ENCODE assay signal across 12 cellular contexts in the genomic region with DNA sequence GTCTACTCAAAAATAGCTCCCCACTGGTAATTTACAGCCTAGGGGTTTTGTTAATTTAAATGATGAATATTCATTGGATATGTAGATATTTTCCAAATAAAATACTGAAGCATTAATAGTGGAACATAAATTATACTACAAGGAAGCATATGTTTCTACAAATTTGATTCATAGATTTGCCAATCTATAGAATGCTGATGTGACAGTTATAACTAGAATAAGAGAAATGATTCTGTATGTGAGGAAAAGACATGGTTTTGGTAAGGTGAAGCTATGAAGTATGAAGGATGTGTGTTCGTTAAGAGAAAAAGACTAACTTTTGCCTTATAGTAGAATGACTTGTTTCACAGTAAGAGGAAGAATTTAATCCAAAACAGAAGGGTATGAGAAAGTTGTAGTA.
DNase-seq lines count a peak whose midpoint lies in the region; ATAC-seq and TF ChIP-seq lines count a peak whose summit lies in the region.
"Had no signal": no experiment of that assay in that cellular context is flagged by ENCODE, and none has a peak within 500 bp of the region (broad histone marks: within the 10 kb centered on the region; RNA-seq: fewer than 3 reads in every experiment).

No MANE protein-coding gene starts in this region.

- no peak for ATAC-seq in activated naive CD4-positive, alpha-beta T cell treated with anti-CD3 and anti-CD28 coated beads, Interleukin-2, amount 50 U/mL, for 72 hours
- no peak for ATAC-seq in CD8-positive, alpha-beta T cell
- no peak for ATAC-seq in WTC11
- ATAC-seq in naive thymus-derived CD4-positive, alpha-beta T cell: no peak
- no peak for ATAC-seq in HG03196 (IDR thresholded peaks at IDR 0.05; ENCODE audit: unreplicated experiment)
- ATAC-seq: HCT116 had no signal

- peaks cover 11% of the 10 kb centered on the region for H3F3A ChIP-seq in SK-N-SH (replicated peaks; ENCODE audit: insufficient read depth)

- H3K4me3 ChIP-seq in CD8-positive, alpha-beta T cell (ENCODE audit: low read depth, low read length): no peak overlapping the region
- no peak overlapping the region for H3K4me3 ChIP-seq in naive thymus-derived CD4-positive, alpha-beta T cell (ENCODE audit: low read length)
- no peak overlapping the region for H3K4me3 ChIP-seq in SK-N-SH (ENCODE audit: low read depth in 2 of 2, low read length in 1 of 2)

- H4K20me1 ChIP-seq in SK-N-SH (ENCODE audit: insufficient read depth): no peaks in the 10 kb centered on the region

- H3K9me3 Mint-ChIP-seq in activated naive CD4-positive, alpha-beta T cell treated with anti-CD3 and anti-CD28 coated beads, Interleukin-2, amount 50 U/mL, for 72 hours: no peaks in the 10 kb centered on the region
- H3K9me3 Mint-ChIP-seq in CD8-positive, alpha-beta T cell: peaks cover 2% of the 10 kb centered on the region
- H3K9me3 Mint-ChIP-seq in WTC11: peaks cover 12% of the 10 kb centered on the region
- peaks cover 0 to 12% (median 2%) of the 10 kb centered on the region in 11 donors for H3K9me3 Mint-ChIP-seq in naive thymus-derived CD4-positive, alpha-beta T cell
- H3K9me3 Mint-ChIP-seq: CD8-positive, alpha-beta memory T cell had no signal

- H3K79me2 ChIP-seq in SK-N-SH (ENCODE audit: insufficient read depth): no peaks in the 10 kb centered on the region

- no peak for TF ChIP-seq EP300 in SK-N-SH (IDR thresholded peaks at IDR 0.05; ENCODE audit: borderline replicate concordance in 1 of 2, low read depth in 1 of 2, low read length in 1 of 2)

- H3K36me3 ChIP-seq in CD8-positive, alpha-beta T cell (ENCODE audit: insufficient read depth, low read length): peaks cover 16% of the 10 kb centered on the region
- H3K36me3 ChIP-seq in naive thymus-derived CD4-positive, alpha-beta T cell (ENCODE audit: control insufficient read depth in 2 of 3, insufficient read depth in 3 of 3, low read length in 3 of 3): peaks cover 0 to 12% (median 4%) of the 10 kb centered on the region in 3 experiments
- H3K36me3 ChIP-seq in SK-N-SH (replicated peaks in 1 of 2; ENCODE audit: control insufficient read depth in 1 of 2, insufficient read depth in 2 of 2, low read length in 1 of 2): peaks cover 43 to 78% of the 10 kb centered on the region in 2 experiments

- CTCF ChIA-PET in CD8-positive, alpha-beta T cell (lab: Charles Lee): no interaction called here
- CTCF ChIA-PET in WTC11 (lab: Charles Lee) (interaction anchor here (1.1 kb wide), 2 partner anchors 11 to 92 kb away, joined by 3 to 5 read pairs; no protein-coding TSS in a partner anchor), SK-N-SH (lab: Yijun Ruan, JAX) (interaction anchor here (2.1 to 5.9 kb wide), 3 partner anchors 10 to 93 kb away, joined by 5 to 47 read pairs (median 14); no protein-coding TSS in a partner anchor)
- CTCF ChIA-PET in naive thymus-derived CD4-positive, alpha-beta T cell (lab: Charles Lee): no interaction called here

- intact Hi-C loops in CD8-positive, alpha-beta T cell (cut with DNase I, micrococcal nuclease): no loop called here
- intact Hi-C loops in naive thymus-derived CD4-positive, alpha-beta T cell (cut with micrococcal nuclease): no loop called here

- H3K9me3 ChIP-seq in CD8-positive, alpha-beta T cell (ENCODE audit: low read length): no peaks in the 10 kb centered on the region
- H3K9me3 ChIP-seq in naive thymus-derived CD4-positive, alpha-beta T cell (ENCODE audit: control insufficient read depth in 2 of 3, low read length in 3 of 3): peaks cover 0 to 6% (median 0%) of the 10 kb centered on the region in 3 experiments
- H3K9me3 ChIP-seq in SK-N-SH: no peaks in the 10 kb centered on the region
- H3K9me3 ChIP-seq: Caco-2 had no signal

- no peaks in the 10 kb centered on the region for H3K4me1 Mint-ChIP-seq in CD8-positive, alpha-beta T cell (ENCODE audit: low read depth)
- no peaks in the 10 kb centered on the region for H3K4me1 Mint-ChIP-seq in WTC11
- peaks cover 0 to 2% (median 0%) of the 10 kb centered on the region in 7 donors for H3K4me1 Mint-ChIP-seq in naive thymus-derived CD4-positive, alpha-beta T cell
- H3K4me1 Mint-ChIP-seq: CD14-positive monocyte; CD8-positive, alpha-beta memory T cell had no signal

- H3K9ac ChIP-seq in SK-N-SH: no peak overlapping the region

- DNase-seq in activated naive CD4-positive, alpha-beta T cell treated with anti-CD3 and anti-CD28 coated beads, Interleukin-2, amount 50 U/mL, for 72 hours (ENCODE audit: low spot score in 2 of 2): no peak
- DNase-seq in activated naive CD4-positive, alpha-beta T cell (lab: John Stamatoyannopoulos, UW): no peak
- DNase-seq in CD8-positive, alpha-beta T cell: no peak
- DNase-seq in WTC11 (ENCODE audit: low spot score) (no peak), SK-N-SH (no peak)
- DNase-seq in naive thymus-derived CD4-positive, alpha-beta T cell: no peak
- DNase-seq: Caco-2; CD8-positive, alpha-beta memory T cell; GF-D8 had no signal

- no peaks in the 10 kb centered on the region for H3K27me3 Mint-ChIP-seq in CD8-positive, alpha-beta T cell (ENCODE audit: low read depth)
- H3K27me3 Mint-ChIP-seq in WTC11 (ENCODE audit: low read depth): no peaks in the 10 kb centered on the region
- no peaks in the 10 kb centered on the region for H3K27me3 Mint-ChIP-seq in naive thymus-derived CD4-positive, alpha-beta T cell
- H3K27me3 Mint-ChIP-seq: CD8-positive, alpha-beta memory T cell had no signal

- no peak for TF ChIP-seq RAD21 in SK-N-SH (IDR thresholded peaks at IDR 0.05; ENCODE audit: low read length)

- H3K36me3 Mint-ChIP-seq in activated naive CD4-positive, alpha-beta T cell treated with anti-CD3 and anti-CD28 coated beads, Interleukin-2, amount 50 U/mL, for 72 hours: peaks cover 28 to 65% of the 10 kb centered on the region in 2 donors
- peaks cover 66% of the 10 kb centered on the region for H3K36me3 Mint-ChIP-seq in CD8-positive, alpha-beta T cell
- H3K36me3 Mint-ChIP-seq in WTC11: peaks cover 69% of the 10 kb centered on the region
- H3K36me3 Mint-ChIP-seq in naive thymus-derived CD4-positive, alpha-beta T cell: peaks cover 14 to 73% (median 48%) of the 10 kb centered on the region in 5 donors

- no peak overlapping the region for H3K4me2 ChIP-seq in SK-N-SH

- TF ChIP-seq CTCF in CD8-positive, alpha-beta T cell (IDR thresholded peaks at IDR 0.05): no peak
- TF ChIP-seq CTCF in WTC11 (IDR thresholded peaks at IDR 0.05) (no peak), SK-N-SH (IDR thresholded peaks at IDR 0.05) (no peak)

- no peak overlapping the region for H3K27ac ChIP-seq in CD8-positive, alpha-beta T cell (ENCODE audit: low read depth, low read length)
- no peak overlapping the region for H3K27ac ChIP-seq in naive thymus-derived CD4-positive, alpha-beta T cell (ENCODE audit: low read depth, low read length)
- no peak overlapping the region for H3K27ac ChIP-seq in SK-N-SH (ENCODE audit: low read depth in 2 of 2, low read length in 1 of 2)

- 89% methylated on average over 1 of the region's 1 CpG for WGBS in SK-N-SH (ENCODE audit: low lambda C conversion rate)

- no peak overlapping the region for H3K4me3 Mint-ChIP-seq in CD8-positive, alpha-beta T cell
- H3K4me3 Mint-ChIP-seq in WTC11: no peak overlapping the region
- H3K4me3 Mint-ChIP-seq in naive thymus-derived CD4-positive, alpha-beta T cell: no peak overlapping the region
- H3K4me3 Mint-ChIP-seq: CD14-positive monocyte; CD8-positive, alpha-beta memory T cell had no signal

- H3K27ac Mint-ChIP-seq in activated naive CD4-positive, alpha-beta T cell treated with anti-CD3 and anti-CD28 coated beads, Interleukin-2, amount 50 U/mL, for 72 hours: peak overlapping the region; percentile 1 to 13
- peak overlapping the region; percentile 7 for H3K27ac Mint-ChIP-seq in CD8-positive, alpha-beta T cell
- H3K27ac Mint-ChIP-seq in WTC11: peak overlapping the region; percentile 14; the same call in 1 of the 2 replicates
- peak overlapping the region in 5 of 9 donors; percentile 18 to 60 (median 32) for H3K27ac Mint-ChIP-seq in naive thymus-derived CD4-positive, alpha-beta T cell
- H3K27ac Mint-ChIP-seq: CD14-positive monocyte had no signal

- H3K4me1 ChIP-seq in CD8-positive, alpha-beta T cell (ENCODE audit: insufficient read depth, low read length): no peaks in the 10 kb centered on the region
- H3K4me1 ChIP-seq in naive thymus-derived CD4-positive, alpha-beta T cell (ENCODE audit: control insufficient read depth in 2 of 2, insufficient read depth in 2 of 2, low read length in 2 of 2): no peaks in the 10 kb centered on the region
- no peaks in the 10 kb centered on the region for H3K4me1 ChIP-seq in SK-N-SH (ENCODE audit: control insufficient read depth in 1 of 2, insufficient read depth in 2 of 2, low read depth in 1 of 2, low read length in 1 of 2)
- H3K4me1 ChIP-seq: Caco-2 had no signal

- H2AFZ ChIP-seq in SK-N-SH (ENCODE audit: low read depth): no peak overlapping the region

- no peaks in the 10 kb centered on the region for H3K9me2 ChIP-seq in SK-N-SH

- POLR2A ChIA-PET in CD8-positive, alpha-beta T cell (lab: Charles Lee): interaction anchor here (0.5 kb wide), 1 partner anchor 52 kb away, joined by 3 read pairs; no protein-coding TSS in a partner anchor
- POLR2A ChIA-PET in WTC11 (lab: Charles Lee): no interaction called here
- POLR2A ChIA-PET in naive thymus-derived CD4-positive, alpha-beta T cell (lab: Charles Lee): no interaction called here
- POLR2A ChIA-PET in SK-N-SH (lab: Yijun Ruan, JAX): no interaction called here

- H3K27me3 ChIP-seq in CD8-positive, alpha-beta T cell (ENCODE audit: insufficient read depth, low read length): no peaks in the 10 kb centered on the region
- no peaks in the 10 kb centered on the region for H3K27me3 ChIP-seq in naive thymus-derived CD4-positive, alpha-beta T cell (ENCODE audit: control insufficient read depth in 2 of 2, insufficient read depth in 2 of 2, low read length in 2 of 2)
- no peaks in the 10 kb centered on the region for H3K27me3 ChIP-seq in SK-N-SH (ENCODE audit: insufficient read depth)

TF ChIP-seq in SK-N-SH, 30 proteins besides CTCF, POLR2A, EP300 and RAD21 (continues in another document):
- no peak for TF ChIP-seq SMC3 (IDR thresholded peaks at IDR 0.05; ENCODE audit: low read depth, low read length)
- no peak for TF ChIP-seq RCOR1 (IDR thresholded peaks at IDR 0.05; ENCODE audit: low read length)
- TF ChIP-seq FOSL2 (IDR thresholded peaks at IDR 0.05; ENCODE audit: borderline replicate concordance, low read depth): no peak
- TF ChIP-seq TEAD4 (IDR thresholded peaks at IDR 0.05; ENCODE audit: borderline replicate concordance, insufficient read depth): no peak
- TF ChIP-seq, protein P1, sequence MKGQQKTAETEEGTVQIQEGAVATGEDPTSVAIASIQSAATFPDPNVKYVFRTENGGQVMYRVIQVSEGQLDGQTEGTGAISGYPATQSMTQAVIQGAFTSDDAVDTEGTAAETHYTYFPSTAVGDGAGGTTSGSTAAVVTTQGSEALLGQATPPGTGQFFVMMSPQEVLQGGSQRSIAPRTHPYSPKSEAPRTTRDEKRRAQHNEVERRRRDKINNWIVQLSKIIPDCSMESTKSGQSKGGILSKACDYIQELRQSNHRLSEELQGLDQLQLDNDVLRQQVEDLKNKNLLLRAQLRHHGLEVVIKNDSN (IDR thresholded peaks at IDR 0.05; ENCODE audit: borderline replicate concordance, low read depth): no peak
- TF ChIP-seq FOXM1 (IDR thresholded peaks at IDR 0.05; ENCODE audit: low read depth): no peak
- TF ChIP-seq RXRA (IDR thresholded peaks at IDR 0.05; ENCODE audit: borderline replicate concordance, low read depth): no peak
- no peak for TF ChIP-seq FOXJ3 (CRISPR knock-in tag; IDR thresholded peaks at IDR 0.05)
- no peak for TF ChIP-seq CHD2 (IDR thresholded peaks at IDR 0.05; ENCODE audit: low read length, partially characterized antibody)

Comparison
In these comparisons a context has a peak if more than half of its experiments do, and no peak if none do; other contexts are left out.
1. CTCF ChIA-PET loops: an anchor here in WTC11 (1.1 kb wide) and SK-N-SH (2.1 to 5.9 kb wide); none called in CD8-positive, alpha-beta T cell and naive thymus-derived CD4-positive, alpha-beta T cell.